In the genomic region with DNA sequence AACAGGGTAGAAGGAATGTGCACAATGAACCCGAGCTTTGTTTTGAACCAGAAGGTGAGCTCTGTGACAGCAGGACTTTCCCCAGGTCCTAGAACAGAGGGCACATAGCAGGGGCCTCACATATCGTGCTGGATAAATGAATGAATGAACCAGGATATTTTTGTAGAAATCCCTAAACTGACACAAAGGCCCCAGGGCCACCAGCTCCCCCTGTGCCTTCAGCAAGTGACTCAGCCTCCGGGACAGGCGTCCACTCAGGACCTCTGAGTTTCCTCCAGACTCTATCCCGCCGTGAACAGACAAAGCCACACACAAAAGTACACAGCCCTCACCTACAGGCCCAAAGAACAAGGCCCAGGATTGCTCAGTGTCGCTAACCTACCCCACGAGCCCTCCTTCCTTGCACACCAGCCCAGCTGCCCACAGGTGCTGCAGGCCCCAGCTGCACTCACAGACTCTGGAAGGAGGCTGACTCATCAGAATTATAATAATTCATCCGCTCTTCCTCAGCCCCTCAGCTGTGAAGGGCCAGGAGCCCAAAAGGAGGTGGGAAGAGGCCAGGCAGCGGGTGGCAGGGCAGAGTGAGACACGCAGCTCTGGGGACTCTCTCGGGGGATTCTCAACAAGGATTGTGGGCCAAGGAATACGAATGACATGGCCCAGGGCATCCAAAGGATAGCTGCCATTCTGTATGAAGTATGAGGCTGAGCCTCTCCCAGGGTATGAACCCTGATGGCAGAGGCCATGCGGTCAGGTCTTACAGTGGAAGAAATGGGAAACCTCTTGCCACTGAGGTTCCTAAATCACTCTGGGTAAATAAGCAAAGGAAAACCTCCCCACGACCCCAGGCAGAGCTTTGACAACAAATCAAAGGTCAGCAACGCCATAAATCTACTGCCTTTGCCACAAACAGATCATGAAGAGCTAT, we compare ENCODE assay signal across 1 cellular context.
TF ChIP-seq lines count a peak whose summit lies in the region.

No MANE protein-coding gene starts in this region.

TF ChIP-seq in HepG2, 621 proteins besides CTCF, POLR2A, EP300 and RAD21 (continues in another document):
- TF ChIP-seq ZFX (CRISPR knock-in tag; IDR thresholded peaks at IDR 0.05; ENCODE audit: low read depth) (peak; percentile 65; the same call in 1 of the 2 replicates), PITX1 (CRISPR knock-in tag; IDR thresholded peaks at IDR 0.05) (peak; percentile 11; the same call in 1 of the 2 replicates), AKAP8 (CRISPR knock-in tag; IDR thresholded peaks at IDR 0.05) (0 out of 2 replicates have a peak, but pooled peaks have one; percentile 44), MBD4 (IDR thresholded peaks at IDR 0.05; ENCODE audit: borderline replicate concordance, low read length) (no peak), MYC (CRISPR knock-in tag; IDR thresholded peaks at IDR 0.05; ENCODE audit: borderline replicate concordance) (0 out of 2 replicates have a peak, but pooled peaks have one; percentile 6), ZNF543 (CRISPR knock-in tag; IDR thresholded peaks at IDR 0.05) (0 out of 2 replicates have a peak, but pooled peaks have one; percentile 49), ASH2L (IDR thresholded peaks at IDR 0.05; ENCODE audit: insufficient read length, low read depth, low read length) (peak; percentile 23), GATAD2A (CRISPR knock-in tag; IDR thresholded peaks at IDR 0.05) (0 out of 2 replicates have a peak, but pooled peaks have one; percentile 8), MTA1 (CRISPR knock-in tag; IDR thresholded peaks at IDR 0.05; ENCODE audit: borderline replicate concordance) (peak; percentile 63; the same call in 1 of the 2 replicates), NR2F6 (IDR thresholded peaks at IDR 0.05) (0 out of 2 replicates have a peak, but pooled peaks have one; percentile 28), NR2F6 (CRISPR knock-in tag; IDR thresholded peaks at IDR 0.05) (no peak), SATB2 (CRISPR knock-in tag; IDR thresholded peaks at IDR 0.05) (peak; percentile 28; the same call in 1 of the 2 replicates), ZNF556 (CRISPR knock-in tag; IDR thresholded peaks at IDR 0.05; ENCODE audit: borderline replicate concordance) (0 out of 2 replicates have a peak, but pooled peaks have one; percentile 34), LCORL (IDR thresholded peaks at IDR 0.05) (no peak), LCORL (CRISPR knock-in tag; IDR thresholded peaks at IDR 0.05) (peak; percentile 17; the same call in 1 of the 2 replicates)
- TF ChIP-seq, protein P1, sequence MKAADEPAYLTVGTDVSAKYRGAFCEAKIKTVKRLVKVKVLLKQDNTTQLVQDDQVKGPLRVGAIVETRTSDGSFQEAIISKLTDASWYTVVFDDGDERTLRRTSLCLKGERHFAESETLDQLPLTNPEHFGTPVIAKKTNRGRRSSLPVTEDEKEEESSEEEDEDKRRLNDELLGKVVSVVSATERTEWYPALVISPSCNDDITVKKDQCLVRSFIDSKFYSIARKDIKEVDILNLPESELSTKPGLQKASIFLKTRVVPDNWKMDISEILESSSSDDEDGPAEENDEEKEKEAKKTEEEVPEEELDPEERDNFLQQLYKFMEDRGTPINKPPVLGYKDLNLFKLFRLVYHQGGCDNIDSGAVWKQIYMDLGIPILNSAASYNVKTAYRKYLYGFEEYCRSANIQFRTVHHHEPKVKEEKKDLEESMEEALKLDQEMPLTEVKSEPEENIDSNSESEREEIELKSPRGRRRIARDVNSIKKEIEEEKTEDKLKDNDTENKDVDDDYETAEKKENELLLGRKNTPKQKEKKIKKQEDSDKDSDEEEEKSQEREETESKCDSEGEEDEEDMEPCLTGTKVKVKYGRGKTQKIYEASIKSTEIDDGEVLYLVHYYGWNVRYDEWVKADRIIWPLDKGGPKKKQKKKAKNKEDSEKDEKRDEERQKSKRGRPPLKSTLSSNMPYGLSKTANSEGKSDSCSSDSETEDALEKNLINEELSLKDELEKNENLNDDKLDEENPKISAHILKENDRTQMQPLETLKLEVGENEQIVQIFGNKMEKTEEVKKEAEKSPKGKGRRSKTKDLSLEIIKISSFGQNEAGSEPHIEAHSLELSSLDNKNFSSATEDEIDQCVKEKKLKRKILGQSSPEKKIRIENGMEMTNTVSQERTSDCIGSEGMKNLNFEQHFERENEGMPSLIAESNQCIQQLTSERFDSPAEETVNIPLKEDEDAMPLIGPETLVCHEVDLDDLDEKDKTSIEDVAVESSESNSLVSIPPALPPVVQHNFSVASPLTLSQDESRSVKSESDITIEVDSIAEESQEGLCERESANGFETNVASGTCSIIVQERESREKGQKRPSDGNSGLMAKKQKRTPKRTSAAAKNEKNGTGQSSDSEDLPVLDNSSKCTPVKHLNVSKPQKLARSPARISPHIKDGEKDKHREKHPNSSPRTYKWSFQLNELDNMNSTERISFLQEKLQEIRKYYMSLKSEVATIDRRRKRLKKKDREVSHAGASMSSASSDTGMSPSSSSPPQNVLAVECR (CRISPR knock-in tag; IDR thresholded peaks at IDR 0.05; ENCODE audit: borderline replicate concordance): peak; percentile 2; the same call in 1 of the 2 replicates
- TF ChIP-seq, protein P2, sequence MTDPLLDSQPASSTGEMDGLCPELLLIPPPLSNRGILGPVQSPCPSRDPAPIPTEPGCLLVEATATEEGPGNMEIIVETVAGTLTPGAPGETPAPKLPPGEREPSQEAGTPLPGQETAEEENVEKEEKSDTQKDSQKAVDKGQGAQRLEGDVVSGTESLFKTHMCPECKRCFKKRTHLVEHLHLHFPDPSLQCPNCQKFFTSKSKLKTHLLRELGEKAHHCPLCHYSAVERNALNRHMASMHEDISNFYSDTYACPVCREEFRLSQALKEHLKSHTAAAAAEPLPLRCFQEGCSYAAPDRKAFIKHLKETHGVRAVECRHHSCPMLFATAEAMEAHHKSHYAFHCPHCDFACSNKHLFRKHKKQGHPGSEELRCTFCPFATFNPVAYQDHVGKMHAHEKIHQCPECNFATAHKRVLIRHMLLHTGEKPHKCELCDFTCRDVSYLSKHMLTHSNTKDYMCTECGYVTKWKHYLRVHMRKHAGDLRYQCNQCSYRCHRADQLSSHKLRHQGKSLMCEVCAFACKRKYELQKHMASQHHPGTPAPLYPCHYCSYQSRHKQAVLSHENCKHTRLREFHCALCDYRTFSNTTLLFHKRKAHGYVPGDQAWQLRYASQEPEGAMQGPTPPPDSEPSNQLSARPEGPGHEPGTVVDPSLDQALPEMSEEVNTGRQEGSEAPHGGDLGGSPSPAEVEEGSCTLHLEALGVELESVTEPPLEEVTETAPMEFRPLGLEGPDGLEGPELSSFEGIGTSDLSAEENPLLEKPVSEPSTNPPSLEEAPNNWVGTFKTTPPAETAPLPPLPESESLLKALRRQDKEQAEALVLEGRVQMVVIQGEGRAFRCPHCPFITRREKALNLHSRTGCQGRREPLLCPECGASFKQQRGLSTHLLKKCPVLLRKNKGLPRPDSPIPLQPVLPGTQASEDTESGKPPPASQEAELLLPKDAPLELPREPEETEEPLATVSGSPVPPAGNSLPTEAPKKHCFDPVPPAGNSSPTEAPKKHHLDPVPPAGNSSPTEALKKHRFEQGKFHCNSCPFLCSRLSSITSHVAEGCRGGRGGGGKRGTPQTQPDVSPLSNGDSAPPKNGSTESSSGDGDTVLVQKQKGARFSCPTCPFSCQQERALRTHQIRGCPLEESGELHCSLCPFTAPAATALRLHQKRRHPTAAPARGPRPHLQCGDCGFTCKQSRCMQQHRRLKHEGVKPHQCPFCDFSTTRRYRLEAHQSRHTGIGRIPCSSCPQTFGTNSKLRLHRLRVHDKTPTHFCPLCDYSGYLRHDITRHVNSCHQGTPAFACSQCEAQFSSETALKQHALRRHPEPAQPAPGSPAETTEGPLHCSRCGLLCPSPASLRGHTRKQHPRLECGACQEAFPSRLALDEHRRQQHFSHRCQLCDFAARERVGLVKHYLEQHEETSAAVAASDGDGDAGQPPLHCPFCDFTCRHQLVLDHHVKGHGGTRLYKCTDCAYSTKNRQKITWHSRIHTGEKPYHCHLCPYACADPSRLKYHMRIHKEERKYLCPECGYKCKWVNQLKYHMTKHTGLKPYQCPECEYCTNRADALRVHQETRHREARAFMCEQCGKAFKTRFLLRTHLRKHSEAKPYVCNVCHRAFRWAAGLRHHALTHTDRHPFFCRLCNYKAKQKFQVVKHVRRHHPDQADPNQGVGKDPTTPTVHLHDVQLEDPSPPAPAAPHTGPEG (CRISPR knock-in tag; IDR thresholded peaks at IDR 0.05): 0 out of 2 replicates have a peak, but pooled peaks have one; percentile 52
- TF ChIP-seq, protein P3, sequence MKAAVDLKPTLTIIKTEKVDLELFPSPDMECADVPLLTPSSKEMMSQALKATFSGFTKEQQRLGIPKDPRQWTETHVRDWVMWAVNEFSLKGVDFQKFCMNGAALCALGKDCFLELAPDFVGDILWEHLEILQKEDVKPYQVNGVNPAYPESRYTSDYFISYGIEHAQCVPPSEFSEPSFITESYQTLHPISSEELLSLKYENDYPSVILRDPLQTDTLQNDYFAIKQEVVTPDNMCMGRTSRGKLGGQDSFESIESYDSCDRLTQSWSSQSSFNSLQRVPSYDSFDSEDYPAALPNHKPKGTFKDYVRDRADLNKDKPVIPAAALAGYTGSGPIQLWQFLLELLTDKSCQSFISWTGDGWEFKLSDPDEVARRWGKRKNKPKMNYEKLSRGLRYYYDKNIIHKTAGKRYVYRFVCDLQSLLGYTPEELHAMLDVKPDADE (CRISPR knock-in tag; IDR thresholded peaks at IDR 0.05): 0 out of 2 replicates have a peak, but pooled peaks have one; percentile 30
- TF ChIP-seq, protein P4, sequence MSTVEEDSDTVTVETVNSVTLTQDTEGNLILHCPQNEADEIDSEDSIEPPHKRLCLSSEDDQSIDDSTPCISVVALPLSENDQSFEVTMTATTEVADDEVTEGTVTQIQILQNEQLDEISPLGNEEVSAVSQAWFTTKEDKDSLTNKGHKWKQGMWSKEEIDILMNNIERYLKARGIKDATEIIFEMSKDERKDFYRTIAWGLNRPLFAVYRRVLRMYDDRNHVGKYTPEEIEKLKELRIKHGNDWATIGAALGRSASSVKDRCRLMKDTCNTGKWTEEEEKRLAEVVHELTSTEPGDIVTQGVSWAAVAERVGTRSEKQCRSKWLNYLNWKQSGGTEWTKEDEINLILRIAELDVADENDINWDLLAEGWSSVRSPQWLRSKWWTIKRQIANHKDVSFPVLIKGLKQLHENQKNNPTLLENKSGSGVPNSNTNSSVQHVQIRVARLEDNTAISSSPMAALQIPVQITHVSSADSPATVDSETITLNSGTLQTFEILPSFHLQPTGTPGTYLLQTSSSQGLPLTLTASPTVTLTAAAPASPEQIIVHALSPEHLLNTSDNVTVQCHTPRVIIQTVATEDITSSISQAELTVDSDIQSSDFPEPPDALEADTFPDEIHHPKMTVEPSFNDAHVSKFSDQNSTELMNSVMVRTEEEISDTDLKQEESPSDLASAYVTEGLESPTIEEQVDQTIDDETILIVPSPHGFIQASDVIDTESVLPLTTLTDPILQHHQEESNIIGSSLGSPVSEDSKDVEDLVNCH (CRISPR knock-in tag; IDR thresholded peaks at IDR 0.05): 0 out of 2 replicates have a peak, but pooled peaks have one; percentile 51
- TF ChIP-seq, protein P5, sequence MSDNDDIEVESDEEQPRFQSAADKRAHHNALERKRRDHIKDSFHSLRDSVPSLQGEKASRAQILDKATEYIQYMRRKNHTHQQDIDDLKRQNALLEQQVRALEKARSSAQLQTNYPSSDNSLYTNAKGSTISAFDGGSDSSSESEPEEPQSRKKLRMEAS (IDR thresholded peaks at IDR 0.05): peak; percentile 28; the same call in 1 of the 2 replicates
- TF ChIP-seq, protein P6, sequence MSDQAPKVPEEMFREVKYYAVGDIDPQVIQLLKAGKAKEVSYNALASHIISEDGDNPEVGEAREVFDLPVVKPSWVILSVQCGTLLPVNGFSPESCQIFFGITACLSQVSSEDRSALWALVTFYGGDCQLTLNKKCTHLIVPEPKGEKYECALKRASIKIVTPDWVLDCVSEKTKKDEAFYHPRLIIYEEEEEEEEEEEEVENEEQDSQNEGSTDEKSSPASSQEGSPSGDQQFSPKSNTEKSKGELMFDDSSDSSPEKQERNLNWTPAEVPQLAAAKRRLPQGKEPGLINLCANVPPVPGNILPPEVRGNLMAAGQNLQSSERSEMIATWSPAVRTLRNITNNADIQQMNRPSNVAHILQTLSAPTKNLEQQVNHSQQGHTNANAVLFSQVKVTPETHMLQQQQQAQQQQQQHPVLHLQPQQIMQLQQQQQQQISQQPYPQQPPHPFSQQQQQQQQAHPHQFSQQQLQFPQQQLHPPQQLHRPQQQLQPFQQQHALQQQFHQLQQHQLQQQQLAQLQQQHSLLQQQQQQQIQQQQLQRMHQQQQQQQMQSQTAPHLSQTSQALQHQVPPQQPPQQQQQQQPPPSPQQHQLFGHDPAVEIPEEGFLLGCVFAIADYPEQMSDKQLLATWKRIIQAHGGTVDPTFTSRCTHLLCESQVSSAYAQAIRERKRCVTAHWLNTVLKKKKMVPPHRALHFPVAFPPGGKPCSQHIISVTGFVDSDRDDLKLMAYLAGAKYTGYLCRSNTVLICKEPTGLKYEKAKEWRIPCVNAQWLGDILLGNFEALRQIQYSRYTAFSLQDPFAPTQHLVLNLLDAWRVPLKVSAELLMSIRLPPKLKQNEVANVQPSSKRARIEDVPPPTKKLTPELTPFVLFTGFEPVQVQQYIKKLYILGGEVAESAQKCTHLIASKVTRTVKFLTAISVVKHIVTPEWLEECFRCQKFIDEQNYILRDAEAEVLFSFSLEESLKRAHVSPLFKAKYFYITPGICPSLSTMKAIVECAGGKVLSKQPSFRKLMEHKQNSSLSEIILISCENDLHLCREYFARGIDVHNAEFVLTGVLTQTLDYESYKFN (CRISPR knock-in tag; conservative IDR thresholded peaks at IDR 0.05): peak; percentile 55
- TF ChIP-seq, protein P7, sequence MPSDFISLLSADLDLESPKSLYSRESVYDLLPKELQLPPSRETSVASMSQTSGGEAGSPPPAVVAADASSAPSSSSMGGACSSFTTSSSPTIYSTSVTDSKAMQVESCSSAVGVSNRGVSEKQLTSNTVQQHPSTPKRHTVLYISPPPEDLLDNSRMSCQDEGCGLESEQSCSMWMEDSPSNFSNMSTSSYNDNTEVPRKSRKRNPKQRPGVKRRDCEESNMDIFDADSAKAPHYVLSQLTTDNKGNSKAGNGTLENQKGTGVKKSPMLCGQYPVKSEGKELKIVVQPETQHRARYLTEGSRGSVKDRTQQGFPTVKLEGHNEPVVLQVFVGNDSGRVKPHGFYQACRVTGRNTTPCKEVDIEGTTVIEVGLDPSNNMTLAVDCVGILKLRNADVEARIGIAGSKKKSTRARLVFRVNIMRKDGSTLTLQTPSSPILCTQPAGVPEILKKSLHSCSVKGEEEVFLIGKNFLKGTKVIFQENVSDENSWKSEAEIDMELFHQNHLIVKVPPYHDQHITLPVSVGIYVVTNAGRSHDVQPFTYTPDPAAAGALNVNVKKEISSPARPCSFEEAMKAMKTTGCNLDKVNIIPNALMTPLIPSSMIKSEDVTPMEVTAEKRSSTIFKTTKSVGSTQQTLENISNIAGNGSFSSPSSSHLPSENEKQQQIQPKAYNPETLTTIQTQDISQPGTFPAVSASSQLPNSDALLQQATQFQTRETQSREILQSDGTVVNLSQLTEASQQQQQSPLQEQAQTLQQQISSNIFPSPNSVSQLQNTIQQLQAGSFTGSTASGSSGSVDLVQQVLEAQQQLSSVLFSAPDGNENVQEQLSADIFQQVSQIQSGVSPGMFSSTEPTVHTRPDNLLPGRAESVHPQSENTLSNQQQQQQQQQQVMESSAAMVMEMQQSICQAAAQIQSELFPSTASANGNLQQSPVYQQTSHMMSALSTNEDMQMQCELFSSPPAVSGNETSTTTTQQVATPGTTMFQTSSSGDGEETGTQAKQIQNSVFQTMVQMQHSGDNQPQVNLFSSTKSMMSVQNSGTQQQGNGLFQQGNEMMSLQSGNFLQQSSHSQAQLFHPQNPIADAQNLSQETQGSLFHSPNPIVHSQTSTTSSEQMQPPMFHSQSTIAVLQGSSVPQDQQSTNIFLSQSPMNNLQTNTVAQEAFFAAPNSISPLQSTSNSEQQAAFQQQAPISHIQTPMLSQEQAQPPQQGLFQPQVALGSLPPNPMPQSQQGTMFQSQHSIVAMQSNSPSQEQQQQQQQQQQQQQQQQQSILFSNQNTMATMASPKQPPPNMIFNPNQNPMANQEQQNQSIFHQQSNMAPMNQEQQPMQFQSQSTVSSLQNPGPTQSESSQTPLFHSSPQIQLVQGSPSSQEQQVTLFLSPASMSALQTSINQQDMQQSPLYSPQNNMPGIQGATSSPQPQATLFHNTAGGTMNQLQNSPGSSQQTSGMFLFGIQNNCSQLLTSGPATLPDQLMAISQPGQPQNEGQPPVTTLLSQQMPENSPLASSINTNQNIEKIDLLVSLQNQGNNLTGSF (CRISPR knock-in tag; IDR thresholded peaks at IDR 0.05): no peak
